In the genomic region with DNA sequence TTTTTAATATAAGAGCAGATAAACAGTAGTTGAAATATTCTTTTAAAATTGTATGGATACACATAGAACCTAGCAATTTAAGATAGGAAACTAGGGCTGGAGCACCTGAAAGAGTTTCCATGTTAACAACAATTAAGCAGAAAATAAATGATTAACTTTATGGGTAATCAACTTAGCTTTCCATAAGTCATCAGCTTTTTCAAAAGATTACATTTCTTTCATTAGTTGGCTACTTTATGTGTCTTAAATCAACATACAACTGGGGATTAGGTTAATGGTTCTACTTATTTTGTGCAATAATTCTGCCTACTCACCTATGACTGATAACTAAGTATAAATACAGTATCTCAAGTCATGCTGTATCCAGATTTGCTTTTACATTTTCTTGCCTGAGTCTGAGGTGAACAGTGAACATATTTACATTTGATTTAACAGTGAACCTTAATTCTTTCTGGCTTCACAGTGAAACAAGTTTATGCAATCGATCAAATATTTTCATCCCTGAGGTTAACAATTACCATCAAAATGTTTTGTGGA, we compare ENCODE assay signal across 32 cellular contexts. TPM values are rescaled to one million over a fixed set of nuclear protein-coding genes. Genes with fewer than 3 reads are reported as not detected.
DNase-seq lines count a peak whose midpoint lies in the region; ATAC-seq, FAIRE-seq and TF ChIP-seq lines count a peak whose summit lies in the region.
"Had no signal": no experiment of that assay in that cellular context is flagged by ENCODE, and none has a peak within 500 bp of the region (broad histone marks: within the 10 kb centered on the region; RNA-seq: fewer than 3 reads in every experiment).

A gene with protein sequence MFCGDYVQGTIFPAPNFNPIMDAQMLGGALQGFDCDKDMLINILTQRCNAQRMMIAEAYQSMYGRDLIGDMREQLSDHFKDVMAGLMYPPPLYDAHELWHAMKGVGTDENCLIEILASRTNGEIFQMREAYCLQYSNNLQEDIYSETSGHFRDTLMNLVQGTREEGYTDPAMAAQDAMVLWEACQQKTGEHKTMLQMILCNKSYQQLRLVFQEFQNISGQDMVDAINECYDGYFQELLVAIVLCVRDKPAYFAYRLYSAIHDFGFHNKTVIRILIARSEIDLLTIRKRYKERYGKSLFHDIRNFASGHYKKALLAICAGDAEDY (plus strand): TSS at position 362 of the 537 bp plus-strand sequence. CDS start 164 bp downstream, at position 526.

- ATAC-seq in PC-3 = peak; percentile 47
- no peak for ATAC-seq in left lobe of liver
- ATAC-seq in HG02798 (IDR thresholded peaks at IDR 0.05; ENCODE audit: poor library complexity, unreplicated experiment) = no peak
- no peak for ATAC-seq in GM19351 (IDR thresholded peaks at IDR 0.05; ENCODE audit: unreplicated experiment)
- no peak for ATAC-seq in GM21529 (IDR thresholded peaks at IDR 0.05; ENCODE audit: unreplicated experiment)
- ATAC-seq: GM12878, K562 had no signal

- CTCF ChIA-PET in PC-3 (lab: Charles Lee) = no interaction called here

- H3K79me2 ChIP-seq in ACC112 (ENCODE audit: control insufficient read depth, insufficient read depth, low read length, unreplicated experiment) = no peaks in the 10 kb centered on the region
- H3K79me2 ChIP-seq in PC-3 (ENCODE audit: low read length) = no peaks in the 10 kb centered on the region

- H3K9me2 ChIP-seq in PC-3 (replicated peaks; ENCODE audit: low read length) = no peaks in the 10 kb centered on the region

- H3K4me1 ChIP-seq in ACC112 (ENCODE audit: control insufficient read depth, insufficient read depth, low read length, unreplicated experiment) (peaks cover 24% of the 10 kb centered on the region), PC-3 (ENCODE audit: insufficient read depth, low read length) (peaks cover 35% of the 10 kb centered on the region), small intestine (ENCODE audit: control insufficient read depth in 2 of 2, insufficient read depth in 1 of 2, low read depth in 1 of 2, low read length in 1 of 2) (no peaks in the 10 kb centered on the region)
- H3K4me1 ChIP-seq: BLaER1 treated with 17β-estradiol and CSF1 and Interleukin-3, amounts not matched to agents 10 nM and 100 nM; SJSA1 had no signal

- no peak for TF ChIP-seq CTCF in PC-3 (conservative IDR thresholded peaks at IDR 0.05; ENCODE audit: low read depth, low read length)

- no peak for FAIRE-seq in small intestine (lab: Jason Lieb, UNC)
- FAIRE-seq: GM12878, H1, K562 had no signal

- POLR2A ChIA-PET in PC-3 (lab: Charles Lee; ENCODE audit: unreplicated experiment) = no interaction called here

- BruUV-seq in PC-3 (replicated peaks; lab: Mats Ljungman, UMichigan) = no TSS peak

- no peaks in the 10 kb centered on the region for H4K20me1 ChIP-seq in PC-3 (ENCODE audit: low read length)
- H4K20me1 ChIP-seq: BLaER1 treated with 17β-estradiol and CSF1 and Interleukin-3, amounts not matched to agents 10 nM and 100 nM had no signal

- intact Hi-C loops in PC-3 (cut with micrococcal nuclease) = no loop called here

- 6 to 64% (median 43%) methylated on average over 1 of the region's 1 CpG for WGBS in small intestine, 3 donors

- H3K9ac ChIP-seq in PC-3 (ENCODE audit: low read length) = 0 out of 2 replicates have a peak within 1 kb of the TSS, but pooled peaks have one; percentile 15
- H3K9ac ChIP-seq: BLaER1 treated with 17β-estradiol and CSF1 and Interleukin-3, amounts not matched to agents 10 nM and 100 nM had no signal

- peak; percentile 36 for DNase-seq in PC-3
- DNase-seq in left lobe of liver (ENCODE audit: low spot score) = no peak
- DNase-seq in small intestine = peak; percentile 0
- DNase-seq in NCI-H2171 treated with DMSO at 0.1 percent for 48 hours (lab: John Stamatoyannopoulos, UW) = no peak
- DNase-seq: AML-193; CD4-positive, alpha-beta T cell; COR-L47; DMS 273 treated with DMSO at 0.1 percent for 48 hours; DMS79; EL; GDM1; HCEC 1CT; MV-4-11; NCI-H1105; NCI-H1436 treated with DMSO at 0.1 percent for 48 hours; NCI-H187 treated with DMSO at 0.1 percent for 48 hours; NCI-H446; NCI-H524 treated with DMSO at 0.1 percent for 48 hours; NCI-H82; NK-92 treated with Interleukin-12 subunit alpha and Interleukin-12 subunit beta, amount 100 ng/mL, for 24 hours; Right ventricle myocardium superior; RPMI8226 had no signal

- H3K9me3 ChIP-seq in PC-3 (ENCODE audit: low read length) (peaks cover 10% of the 10 kb centered on the region), small intestine (ENCODE audit: control insufficient read depth, low read depth) (no peaks in the 10 kb centered on the region)
- H3K9me3 ChIP-seq: SJSA1 had no signal

- peaks cover 6% of the 10 kb centered on the region for H3F3A ChIP-seq in PC-3 (ENCODE audit: low read length, unreplicated experiment)

- H3K27ac ChIP-seq in ACC112 (ENCODE audit: low read depth, low read length) = 0 out of 2 replicates have a peak within 1 kb of the TSS, but pooled peaks have one; percentile 8
- H3K27ac ChIP-seq in PC-3 (ENCODE audit: low read length) = peak within 1 kb of the TSS; percentile 30; the same call in 1 of the 2 replicates
- no peak within 1 kb of the TSS for H3K27ac ChIP-seq in small intestine (ENCODE audit: low read depth in 1 of 2, low read length in 1 of 2)
- H3K27ac ChIP-seq: BLaER1 treated with 17β-estradiol and CSF1 and Interleukin-3, amounts not matched to agents 10 nM and 100 nM; SJSA1 had no signal

- H3K4me3 ChIP-seq in ACC112 (ENCODE audit: low read depth, low read length) (peak within 1 kb of the TSS; percentile 19; the same call in 1 of the 2 replicates), PC-3 (ENCODE audit: low read length) (no peak within 1 kb of the TSS), small intestine (ENCODE audit: low read depth in 1 of 2, low read length in 2 of 2) (no peak within 1 kb of the TSS)
- H3K4me3 ChIP-seq: BLaER1 treated with 17β-estradiol and CSF1 and Interleukin-3, amounts not matched to agents 10 nM and 100 nM; GM12878; K562; SJSA1 had no signal

- H3K27me3 ChIP-seq in ACC112 (ENCODE audit: insufficient read depth, low read length) (no peaks in the 10 kb centered on the region), PC-3 (ENCODE audit: low read length) (no peaks in the 10 kb centered on the region), small intestine (ENCODE audit: control insufficient read depth in 2 of 2, insufficient read depth in 2 of 2, low read length in 2 of 2) (no peaks in the 10 kb centered on the region)
- H3K27me3 ChIP-seq: BLaER1 treated with 17β-estradiol and CSF1 and Interleukin-3, amounts not matched to agents 10 nM and 100 nM; SJSA1 had no signal

- H3K36me3 ChIP-seq in ACC112 (ENCODE audit: insufficient read depth, low read length) (peaks cover 23% of the 10 kb centered on the region), PC-3 (ENCODE audit: low read depth, low read length) (peaks cover 7% of the 10 kb centered on the region; the same call in 1 of the 2 replicates), small intestine (ENCODE audit: control insufficient read depth in 2 of 2, insufficient read depth in 2 of 2, low read length in 2 of 2) (no peaks in the 10 kb centered on the region)
- H3K36me3 ChIP-seq: BLaER1 treated with 17β-estradiol and CSF1 and Interleukin-3, amounts not matched to agents 10 nM and 100 nM; SJSA1 had no signal

- H3K4me2 ChIP-seq in PC-3 (ENCODE audit: low read length) = peak within 1 kb of the TSS; percentile 23
- H3K4me2 ChIP-seq: BLaER1 treated with 17β-estradiol and CSF1 and Interleukin-3, amounts not matched to agents 10 nM and 100 nM had no signal

- H2AFZ ChIP-seq in ACC112 (ENCODE audit: low read length, unreplicated experiment) = peak within 1 kb of the TSS; percentile 69
- no peak within 1 kb of the TSS for H2AFZ ChIP-seq in PC-3 (ENCODE audit: low read length)

RNA-seq across cellular contexts. Expression of the gene that starts here (rescaled TPM):
- total RNA-seq in PC-3 (2014; rRNA removed) (0.47 and 0.92 TPM in 2 replicates), left lobe of liver (32.0 TPM)
- 1 to 10 TPM in 1 of 3 donors, not detected in 2; 1.1 TPM for polyA plus RNA-seq in small intestine
- total RNA-seq: CD4-positive, alpha-beta T cell; GM12878; H1; K562; MCF 10A; Right ventricle myocardium superior had no signal
- polyA plus RNA-seq: GM12878, H1, K562 had no signal

Comparison
In these comparisons a context has a peak if more than half of its experiments do, and no peak if none do; other contexts are left out.
1. RNA of the gene that starts here (total RNA-seq): 32.0 TPM in left lobe of liver (single experiment); 0.47 to 0.92 TPM in PC-3; every median in the first group is over 10 times any median in the second.
2. Peak in DNase-seq, ATAC-seq, H3K27ac ChIP-seq, H3K9ac ChIP-seq and H3K4me2 ChIP-seq in PC-3; RNA of the gene not detected or under 1 TPM.